ENCODE assay signal across 7 cellular contexts in genomic region chr11:95922536-95923440, GRCh38. TPM values are rescaled to one million over a fixed set of nuclear protein-coding genes. Genes with fewer than 3 reads are reported as not detected.
DNase-seq lines count a peak whose midpoint lies in the region; ATAC-seq, FAIRE-seq and TF ChIP-seq lines count a peak whose summit lies in the region.

No MANE protein-coding gene starts in this region.

- intact Hi-C loops in Panc1 (cut with micrococcal nuclease; ENCODE audit: unreplicated experiment) = loop anchor here (10.0 kb wide), 1 partner anchor 422 kb away; the partner anchor contains the start of gene MAML2
- intact Hi-C loops in pancreas (cut with DNase I) = no loop called here

- H3K4me3 ChIP-seq in HAP-1 (peak overlapping the region; percentile 86), Panc1 (ENCODE audit: low read depth in 2 of 2, low read length in 2 of 2) (peak overlapping the region; percentile 85 to 90), epithelial cell of esophagus (ENCODE audit: low read length) (peak overlapping the region; percentile 88), pancreas (peak overlapping the region in 3 of 4 donors; percentile 64 to 90 (median 87))

- ATAC-seq in Panc1 = no peak
- ATAC-seq in pancreas = no peak
- no peak for ATAC-seq in GM18867 (IDR thresholded peaks at IDR 0.05; ENCODE audit: unreplicated experiment)
- no peak for ATAC-seq in HG03280 (IDR thresholded peaks at IDR 0.05; ENCODE audit: unreplicated experiment)

- POLR2A ChIA-PET in Panc1 (lab: Charles Lee) = no interaction called here

- in situ Hi-C loops in HAP-1 (cut with MboI; ENCODE audit: low sequenced_read_pairs) (no loop called here), Panc1 (cut with HindIII; ENCODE audit: low pct_unique_long_range_greater_than_20kb, low sequenced_read_pairs) (no loop called here)

- peak in 1 of 2 experiments; percentile 26 for DNase-seq in HAP-1 (ENCODE audit: low spot score in 2 of 2)
- DNase-seq in Panc1 (ENCODE audit: low read depth, low spot score) = no peak
- DNase-seq in epithelial cell of esophagus (ENCODE audit: low read depth) = no peak
- no peak for DNase-seq in pancreas
- no peak for DNase-seq in NCI-H1694 treated with DMSO at 0.1 percent for 48 hours (lab: John Stamatoyannopoulos, UW)

- no peak for TF ChIP-seq CTCF in Panc1 (IDR thresholded peaks at IDR 0.05)
- TF ChIP-seq CTCF in epithelial cell of esophagus (IDR thresholded peaks at IDR 0.05; ENCODE audit: insufficient read depth, low read depth, low read length, missing control alignments) = no peak
- TF ChIP-seq CTCF in pancreas (IDR thresholded peaks at IDR 0.05) = no peak

- 22 to 31% methylated on average over 9 of the region's 9 CpGs for WGBS in pancreas, 2 donors

- H3K4me1 ChIP-seq in HAP-1 = peaks cover 29% of the 10 kb centered on the region
- peaks cover 29% of the 10 kb centered on the region for H3K4me1 ChIP-seq in Panc1 (ENCODE audit: control insufficient read depth, insufficient read depth, low read length)
- H3K4me1 ChIP-seq in pancreas = peaks cover 4 to 10% (median 10%) of the 10 kb centered on the region in 3 donors

- no peaks in the 10 kb centered on the region for H3K27me3 ChIP-seq in HAP-1 (ENCODE audit: low read depth)
- no peaks in the 10 kb centered on the region for H3K27me3 ChIP-seq in Panc1 (ENCODE audit: control insufficient read depth, insufficient read depth, low read length)
- H3K27me3 ChIP-seq in pancreas = no peaks in the 10 kb centered on the region

- H3K9me3 ChIP-seq in HAP-1 (no peaks in the 10 kb centered on the region), Panc1 (ENCODE audit: control insufficient read depth, insufficient read depth, low read depth, low read length) (no peaks in the 10 kb centered on the region), pancreas (no peaks in the 10 kb centered on the region)

- H3K36me3 ChIP-seq in HAP-1 (replicated peaks) (no peaks in the 10 kb centered on the region), Panc1 (ENCODE audit: control insufficient read depth, insufficient read depth, low read length) (no peaks in the 10 kb centered on the region; the same call in 1 of the 2 replicates), pancreas (no peaks in the 10 kb centered on the region)

- TSS peak; percentile 70 for BruUV-seq in Panc1 (replicated peaks; lab: Mats Ljungman, UMichigan)

- CTCF ChIA-PET in Panc1 (lab: Charles Lee) = no interaction called here

- peak overlapping the region; percentile 99 for H3K27ac ChIP-seq in Panc1 (ENCODE audit: low read length)
- peak overlapping the region; percentile 74 to 89 (median 84) for H3K27ac ChIP-seq in pancreas

- FAIRE-seq in pancreas (lab: Jason Lieb, UNC) = no peak

RNA-seq across cellular contexts. Expression of gene MTMR2, which starts 1.1 kb away (rescaled TPM):
- total RNA-seq in Panc1 (2021; ENCODE audit: unreplicated experiment) (44.8 TPM), pancreas (10 to 100 TPM in 4 of 6 donors, 1 to 10 TPM in 2; 8.0 to 14.4 (median 11.2) TPM)
- polyA plus RNA-seq in Panc1 (2012; ENCODE audit: insufficient read length) = 23.7 TPM
- 1 to 10 TPM; 5.1 to 7.0 TPM for polyA plus RNA-seq in pancreas
